36 cellular contexts compared by ENCODE assay signal in the genomic region with DNA sequence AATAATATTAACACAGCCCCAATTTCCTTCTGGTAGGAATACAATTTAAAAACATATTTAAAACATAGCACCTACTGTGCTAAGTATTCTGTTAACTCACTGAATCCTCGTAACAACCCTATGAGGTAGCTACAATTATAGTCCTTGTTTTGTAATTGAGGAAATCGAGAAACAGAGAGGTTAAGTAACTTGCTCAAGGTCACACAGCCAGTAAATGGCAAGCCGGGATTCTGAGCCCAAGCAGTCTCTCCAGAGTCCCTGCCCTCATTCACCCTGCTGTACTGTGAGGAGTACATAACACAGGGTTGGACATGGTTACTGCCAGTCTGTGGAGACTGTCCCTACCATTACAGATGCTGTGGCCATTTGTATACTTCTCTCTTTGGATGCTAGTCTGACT.
"Had no signal": no experiment of that assay in that cellular context is flagged by ENCODE, and none has a peak within 500 bp of the region (broad histone marks: within the 10 kb centered on the region; RNA-seq: fewer than 3 reads in every experiment).

No MANE protein-coding gene starts in this region.

- H3K27ac Mint-ChIP-seq: activated B cell treated with CpG ODN at 0.5 μM for 24 hours; activated CD4-positive, alpha-beta memory T cell treated with anti-CD3 and anti-CD28 coated beads for 36 hours; activated CD4-positive, alpha-beta T cell treated with anti-CD3 and anti-CD28 coated beads, Interleukin-2, amount 10 ng/mL, durations not matched to agents 24 days and 14 days; activated CD8-positive, alpha-beta T cell treated with anti-CD3 and anti-CD28 coated beads for 36 hours; activated naive CD4-positive, alpha-beta T cell treated with anti-CD3 and anti-CD28 coated beads for 36 hours; activated naive CD4-positive, alpha-beta T cell treated with anti-CD3 and anti-CD28 coated beads, Interleukin-2, amount 50 U/mL, for 72 hours; activated naive CD8-positive, alpha-beta T cell treated with anti-CD3 and anti-CD28 coated beads for 36 hours; activated T-cell treated with anti-CD3 and anti-CD28 coated beads, Interleukin-2, amount 50 U/mL, for 72 hours; activated T-helper 1 cell treated with anti-CD3 and anti-CD28 coated beads, Interleukin-12 subunit alpha, Interleukin-12 subunit beta, Interleukin-2, Interleukin-4 antibody, amounts not matched to agents 30 ng/mL and 10 ng/mL and 1 ng/mL, durations not matched to agents 14 hours and 24 hours and 36 hours; activated T-helper 17 cell treated with anti-CD3 and anti-CD28 coated beads, Interleukin-2, amount 50 U/mL, for 72 hours; T-helper 1 cell treated with Interleukin-12 subunit alpha and Interleukin-12 subunit beta and Interleukin-4 antibody, amounts not matched to agents 30 μg/mL and 1 μg/mL, for 36 hours; T-helper 2 cell treated with Interferon-gamma antibody and Interleukin-4, amounts not matched to agents 5 μg/mL and 100 μg/mL, for 36 hours had no signal

- H3K36me3 ChIP-seq: brain microvascular endothelial cell, breast epithelium had no signal

- H3K4me3 Mint-ChIP-seq: activated B cell treated with CpG ODN at 0.5 μM for 24 hours; activated CD4-positive, alpha-beta memory T cell treated with anti-CD3 and anti-CD28 coated beads for 36 hours; activated CD4-positive, alpha-beta T cell treated with anti-CD3 and anti-CD28 coated beads, Interleukin-2, amount 10 ng/mL, durations not matched to agents 24 days and 14 days; activated CD8-positive, alpha-beta T cell treated with anti-CD3 and anti-CD28 coated beads for 36 hours; activated naive CD4-positive, alpha-beta T cell treated with anti-CD3 and anti-CD28 coated beads for 36 hours; activated naive CD8-positive, alpha-beta T cell treated with anti-CD3 and anti-CD28 coated beads for 36 hours; activated T-cell treated with anti-CD3 and anti-CD28 coated beads, Interleukin-2, amount 50 U/mL, for 4 hours; activated T-cell treated with anti-CD3 and anti-CD28 coated beads, Interleukin-2, amount 50 U/mL, for 72 hours; activated T-helper 1 cell treated with anti-CD3 and anti-CD28 coated beads, Interleukin-12 subunit alpha, Interleukin-12 subunit beta, Interleukin-2, Interleukin-4 antibody, amounts not matched to agents 30 ng/mL and 10 ng/mL and 1 ng/mL, durations not matched to agents 14 hours and 24 hours and 36 hours; activated T-helper 17 cell treated with anti-CD3 and anti-CD28 coated beads, Interleukin-2, amount 50 U/mL, for 72 hours; T-helper 1 cell treated with Interleukin-12 subunit alpha and Interleukin-12 subunit beta and Interleukin-4 antibody, amounts not matched to agents 30 μg/mL and 1 μg/mL, for 36 hours; T-helper 2 cell treated with Interferon-gamma antibody and Interleukin-4, amounts not matched to agents 5 μg/mL and 100 μg/mL, for 36 hours had no signal

- DNase-seq: activated B cell treated with CpG ODN at 0.5 μM for 24 hours; activated CD4-positive, alpha-beta memory T cell treated with anti-CD3 and anti-CD28 coated beads for 36 hours; activated CD4-positive, alpha-beta T cell treated with anti-CD3 and anti-CD28 coated beads for 4 hours; activated CD4-positive, alpha-beta T cell treated with anti-CD3 and anti-CD28 coated beads, Interleukin-2, amount 10 ng/mL, durations not matched to agents 24 days and 14 days; activated CD4-positive, alpha-beta T cell treated with anti-CD3 and anti-CD28 coated beads, Interleukin-2, amount 50 U/mL, for 1 hour; activated CD4-positive, alpha-beta T cell treated with anti-CD3 and anti-CD28 coated beads, Interleukin-2, amount 50 U/mL, for 4 hours; activated CD4-positive, CD25-positive, alpha-beta regulatory T cell treated with anti-CD3 and anti-CD28 coated beads, Interleukin-2, amount 50 U/mL, for 72 hours; activated CD8-positive, alpha-beta memory T cell treated with anti-CD3 and anti-CD28 coated beads, Interleukin-2, amount 50 U/mL, for 4 hours; activated CD8-positive, alpha-beta T cell treated with anti-CD3 and anti-CD28 coated beads for 36 hours; activated effector memory CD4-positive, alpha-beta T cell treated with anti-CD3 and anti-CD28 coated beads, Interleukin-2, amount 50 U/mL, for 16 hours; activated gamma-delta T cell treated with Interleukin-2 at 50 U/mL for 16 hours; activated naive CD4-positive, alpha-beta T cell; activated naive CD4-positive, alpha-beta T cell treated with anti-CD3 and anti-CD28 coated beads for 36 hours; activated naive CD4-positive, alpha-beta T cell treated with anti-CD3 and anti-CD28 coated beads, Interleukin-2, amount 50 U/mL, for 16 hours; activated naive CD8-positive, alpha-beta T cell treated with anti-CD3 and anti-CD28 coated beads for 36 hours; activated T-cell treated with anti-CD3 and anti-CD28 coated beads for 4 hours; activated T-cell treated with anti-CD3 and anti-CD28 coated beads, Interleukin-2, amount 50 U/mL, for 1 hour; activated T-cell treated with anti-CD3 and anti-CD28 coated beads, Interleukin-2, amount 50 U/mL, for 4 hours; activated T-cell treated with anti-CD3 and anti-CD28 coated beads, Interleukin-2, amount 50 U/mL, for 72 hours; adrenal gland; amniotic stem cell; aorta; body of pancreas; brain microvascular endothelial cell; central memory CD4-positive, alpha-beta T cell; T-helper 2 cell; T-helper 9 cell had no signal

- H3K4me1 ChIP-seq: adrenal gland, body of pancreas, breast epithelium had no signal

- H3K27me3 ChIP-seq: adrenal gland, body of pancreas, brain microvascular endothelial cell, breast epithelium had no signal

- H3K4me1 Mint-ChIP-seq: activated B cell treated with CpG ODN at 0.5 μM for 24 hours; activated CD4-positive, alpha-beta T cell treated with anti-CD3 and anti-CD28 coated beads, Interleukin-2, amount 10 ng/mL, durations not matched to agents 24 days and 14 days; activated naive CD8-positive, alpha-beta T cell treated with anti-CD3 and anti-CD28 coated beads for 36 hours had no signal

- H3K9me3 ChIP-seq: adrenal gland, body of pancreas, breast epithelium had no signal

- H3K9me3 Mint-ChIP-seq: activated B cell treated with CpG ODN at 0.5 μM for 24 hours; activated CD4-positive, alpha-beta memory T cell treated with anti-CD3 and anti-CD28 coated beads for 36 hours; activated CD4-positive, alpha-beta T cell treated with anti-CD3 and anti-CD28 coated beads, Interleukin-2, amount 10 ng/mL, durations not matched to agents 24 days and 14 days; activated CD8-positive, alpha-beta T cell treated with anti-CD3 and anti-CD28 coated beads for 36 hours; activated naive CD4-positive, alpha-beta T cell treated with anti-CD3 and anti-CD28 coated beads for 36 hours; activated naive CD8-positive, alpha-beta T cell treated with anti-CD3 and anti-CD28 coated beads for 36 hours; activated T-cell treated with anti-CD3 and anti-CD28 coated beads, Interleukin-2, amount 50 U/mL, for 4 hours; activated T-helper 17 cell treated with anti-CD3 and anti-CD28 coated beads, Interleukin-2, amount 50 U/mL, for 72 hours; T-helper 1 cell treated with Interleukin-12 subunit alpha and Interleukin-12 subunit beta and Interleukin-4 antibody, amounts not matched to agents 30 μg/mL and 1 μg/mL, for 36 hours; T-helper 2 cell treated with Interferon-gamma antibody and Interleukin-4, amounts not matched to agents 5 μg/mL and 100 μg/mL, for 36 hours had no signal

- H3K27me3 Mint-ChIP-seq: activated B cell treated with CpG ODN at 0.5 μM for 24 hours; activated CD4-positive, alpha-beta memory T cell treated with anti-CD3 and anti-CD28 coated beads for 36 hours; activated CD4-positive, alpha-beta T cell treated with anti-CD3 and anti-CD28 coated beads, Interleukin-2, amount 10 ng/mL, durations not matched to agents 24 days and 14 days; activated CD8-positive, alpha-beta T cell treated with anti-CD3 and anti-CD28 coated beads for 36 hours; activated naive CD8-positive, alpha-beta T cell treated with anti-CD3 and anti-CD28 coated beads for 36 hours; activated T-helper 17 cell treated with anti-CD3 and anti-CD28 coated beads, Interleukin-2, amount 50 U/mL, for 72 hours had no signal

- ATAC-seq: activated CD8-positive, alpha-beta T cell treated with anti-CD3 and anti-CD28 coated beads for 36 hours; activated naive CD4-positive, alpha-beta T cell treated with anti-CD3 and anti-CD28 coated beads, Interleukin-2, amount 50 U/mL, for 72 hours; activated T-cell treated with anti-CD3 and anti-CD28 coated beads, Interleukin-2, amount 50 U/mL, for 4 hours; activated T-cell treated with anti-CD3 and anti-CD28 coated beads, Interleukin-2, amount 50 U/mL, for 72 hours; activated T-helper 17 cell treated with anti-CD3 and anti-CD28 coated beads, Interleukin-2, amount 50 U/mL, for 72 hours; body of pancreas had no signal

- H3K27ac ChIP-seq: adrenal gland, body of pancreas, brain microvascular endothelial cell, breast epithelium, VCaP had no signal

- FAIRE-seq: astrocyte, TTC549 had no signal

- H3K4me3 ChIP-seq: adrenal gland, body of pancreas, breast epithelium had no signal
